ENCODE assay signal across 17 cellular contexts in the genomic region with DNA sequence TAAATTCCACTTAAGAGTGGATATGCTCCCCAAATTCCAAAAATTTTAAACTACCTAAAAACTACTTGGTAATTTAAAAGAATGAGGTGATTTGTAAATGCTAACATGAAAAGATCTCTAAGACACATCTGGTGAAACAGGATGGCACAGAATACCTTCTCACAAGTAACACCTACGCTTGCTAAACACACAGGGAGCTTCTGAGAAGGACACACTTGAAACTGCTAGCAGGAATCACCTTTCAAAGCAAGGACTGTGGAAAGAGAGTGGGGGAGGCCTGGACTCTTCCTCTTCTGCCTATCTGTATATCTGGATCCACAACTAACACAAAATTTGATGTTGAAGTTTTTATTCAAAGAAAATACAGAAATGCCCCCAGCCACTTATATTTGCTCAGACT. TPM values are rescaled to one million over a fixed set of nuclear protein-coding genes. Genes with fewer than 3 reads are reported as not detected.
DNase-seq lines count a peak whose midpoint lies in the region; ATAC-seq and TF ChIP-seq lines count a peak whose summit lies in the region.
"Had no signal": no experiment of that assay in that cellular context is flagged by ENCODE, and none has a peak within 500 bp of the region (broad histone marks: within the 10 kb centered on the region; RNA-seq: fewer than 3 reads in every experiment).

No MANE protein-coding gene starts in this region.

- peaks cover 0 to 61% (median 17%) of the 10 kb centered on the region in 11 experiments; a peak in 15 of 22 replicates for H3K36me3 ChIP-seq in BLaER1 treated with 17β-estradiol and CSF1 and Interleukin-3, amounts not matched to agents 10 nM and 100 nM
- H3K36me3 ChIP-seq in CD8-positive, alpha-beta T cell (ENCODE audit: insufficient read depth, low read length): no peaks in the 10 kb centered on the region
- H3K36me3 ChIP-seq in left lung (peaks cover 0 to 15% of the 10 kb centered on the region in 2 donors), upper lobe of left lung (peaks cover 0 to 3% (median 0%) of the 10 kb centered on the region in 4 donors)
- H3K36me3 ChIP-seq: ovary had no signal

- peak overlapping the region; percentile 91 to 99 (median 98) for H3K4me2 ChIP-seq in BLaER1 treated with 17β-estradiol and CSF1 and Interleukin-3, amounts not matched to agents 10 nM and 100 nM

- H4K20me1 ChIP-seq in BLaER1 treated with 17β-estradiol and CSF1 and Interleukin-3, amounts not matched to agents 10 nM and 100 nM: peaks cover 26 to 100% (median 90%) of the 10 kb centered on the region in 11 experiments; a peak in 21 of 22 replicates

- no peaks in the 10 kb centered on the region for H3K9me3 ChIP-seq in BLaER1 treated with 17β-estradiol and CSF1 and Interleukin-3, amounts not matched to agents 10 nM and 100 nM (replicated peaks in 1 of 11)
- no peaks in the 10 kb centered on the region for H3K9me3 ChIP-seq in CD8-positive, alpha-beta T cell (ENCODE audit: low read length)
- no peaks in the 10 kb centered on the region for H3K9me3 ChIP-seq in left lung
- H3K9me3 ChIP-seq in upper lobe of left lung: no peaks in the 10 kb centered on the region
- H3K9me3 ChIP-seq: esophagus squamous epithelium, heart right ventricle, ovary had no signal

- POLR2A ChIA-PET in CD8-positive, alpha-beta T cell (lab: Charles Lee): interaction anchor here (1.7 kb wide), 1 partner anchor 21 kb away, joined by 3 read pairs; no protein-coding TSS in a partner anchor

- peak overlapping the region; percentile 33 for H3K4me3 Mint-ChIP-seq in CD8-positive, alpha-beta T cell

- H3K27ac Mint-ChIP-seq in CD8-positive, alpha-beta T cell: peak overlapping the region; percentile 52

- peak overlapping the region in 10 of 11 experiments; percentile 0 to 53 (median 20); a peak in 10 of 22 replicates for H3K9ac ChIP-seq in BLaER1 treated with 17β-estradiol and CSF1 and Interleukin-3, amounts not matched to agents 10 nM and 100 nM

- H3K4me1 ChIP-seq in BLaER1 treated with 17β-estradiol and CSF1 and Interleukin-3, amounts not matched to agents 10 nM and 100 nM: peaks cover 100% of the 10 kb centered on the region in 10 experiments
- H3K4me1 ChIP-seq in CD8-positive, alpha-beta T cell (ENCODE audit: insufficient read depth, low read length): peaks cover 87% of the 10 kb centered on the region
- H3K4me1 ChIP-seq in left lung (peaks cover 5 to 93% of the 10 kb centered on the region in 2 donors), upper lobe of left lung (peaks cover 28 to 75% (median 43%) of the 10 kb centered on the region in 4 donors)

- no peak for TF ChIP-seq EP300 in upper lobe of left lung (IDR thresholded peaks at IDR 0.05)

- H3K4me3 ChIP-seq in BLaER1 treated with 17β-estradiol and CSF1 and Interleukin-3, amounts not matched to agents 10 nM and 100 nM: no peak overlapping the region
- H3K4me3 ChIP-seq in CD8-positive, alpha-beta T cell (ENCODE audit: low read depth, low read length): no peak overlapping the region
- H3K4me3 ChIP-seq in left lung (no peak overlapping the region), upper lobe of left lung (no peak overlapping the region)
- H3K4me3 ChIP-seq: esophagus squamous epithelium, heart right ventricle, K562, ovary had no signal

- ATAC-seq in CD8-positive, alpha-beta T cell: no peak
- peak; percentile 63 for ATAC-seq in left lung
- ATAC-seq in GM21528 (IDR thresholded peaks at IDR 0.05; ENCODE audit: low FRiP score, unreplicated experiment): no peak
- no peak for ATAC-seq in upper lobe of left lung (ENCODE audit: low FRiP score in 2 of 2)
- ATAC-seq in GM18502 (IDR thresholded peaks at IDR 0.05; ENCODE audit: poor library complexity, unreplicated experiment): no peak
- ATAC-seq: heart right ventricle, K562, SK-N-SH treated with all-trans-retinoic acid at 6 μM for 48 hours had no signal

- peaks cover 84% of the 10 kb centered on the region for H3K4me1 Mint-ChIP-seq in CD8-positive, alpha-beta T cell (ENCODE audit: low read depth)

- peak overlapping the region in 10 of 11 experiments; percentile 1 to 77 (median 70); a peak in 19 of 22 replicates for H3K27ac ChIP-seq in BLaER1 treated with 17β-estradiol and CSF1 and Interleukin-3, amounts not matched to agents 10 nM and 100 nM
- H3K27ac ChIP-seq in CD8-positive, alpha-beta T cell (ENCODE audit: low read depth, low read length): no peak overlapping the region
- no peak overlapping the region for H3K27ac ChIP-seq in left lung
- no peak overlapping the region for H3K27ac ChIP-seq in upper lobe of left lung
- H3K27ac ChIP-seq: heart right ventricle, ovary, WERI-Rb-1 had no signal

- no peak for TF ChIP-seq CTCF in CD8-positive, alpha-beta T cell (IDR thresholded peaks at IDR 0.05)
- TF ChIP-seq CTCF in left lung (IDR thresholded peaks at IDR 0.05) (no peak), upper lobe of left lung (IDR thresholded peaks at IDR 0.05) (no peak)

- no peak for DNase-seq in CD8-positive, alpha-beta T cell
- DNase-seq in RPMI8226 (peak; percentile 57), left lung (no peak), NCI-H1105 (lab: John Stamatoyannopoulos, UW) (no peak), upper lobe of left lung (no peak)
- DNase-seq: dermis blood vessel endothelial cell, esophagus squamous epithelium, heart right ventricle, kidney, NCI-H1417 treated with DMSO at 0.1 percent for 48 hours, ovary, WERI-Rb-1 had no signal

- CTCF ChIA-PET in CD8-positive, alpha-beta T cell (lab: Charles Lee): interaction anchor here (7.1 kb wide), 1 partner anchor 20 kb away, joined by 36 read pairs; no protein-coding TSS in a partner anchor

- no peaks in the 10 kb centered on the region for H3K27me3 ChIP-seq in BLaER1 treated with 17β-estradiol and CSF1 and Interleukin-3, amounts not matched to agents 10 nM and 100 nM
- no peaks in the 10 kb centered on the region for H3K27me3 ChIP-seq in CD8-positive, alpha-beta T cell (ENCODE audit: insufficient read depth, low read length)
- H3K27me3 ChIP-seq in left lung (no peaks in the 10 kb centered on the region), upper lobe of left lung (no peaks in the 10 kb centered on the region)
- H3K27me3 ChIP-seq: esophagus squamous epithelium, heart right ventricle, ovary had no signal

- no peaks in the 10 kb centered on the region for H3K9me3 Mint-ChIP-seq in CD8-positive, alpha-beta T cell

- no peak for TF ChIP-seq POLR2A in upper lobe of left lung (IDR thresholded peaks at IDR 0.05)

- peaks cover 48% of the 10 kb centered on the region for H3K36me3 Mint-ChIP-seq in CD8-positive, alpha-beta T cell

- WGBS in upper lobe of left lung, 2 donors: 75 to 83% methylated on average over 1 of the region's 1 CpG

- H3K27me3 Mint-ChIP-seq in CD8-positive, alpha-beta T cell (ENCODE audit: low read depth): no peaks in the 10 kb centered on the region

- intact Hi-C loops in CD8-positive, alpha-beta T cell (cut with DNase I, micrococcal nuclease): no loop called here
- intact Hi-C loops in left lung (cut with DNase I): no loop called here

RNA-seq across cellular contexts. Expression of gene CYTH1, which starts 52.4 kb away (rescaled TPM):
- 100 to 1,000 TPM; 475 to 490 TPM for total RNA-seq in CD8-positive, alpha-beta T cell
- total RNA-seq in left lung: 10 to 100 TPM; 65.1 to 96.1 TPM
- 100 to 1,000 TPM; 113 to 295 (median 121) TPM for total RNA-seq in upper lobe of left lung

Comparison
In these comparisons a context has a peak if more than half of its experiments do, and no peak if none do; other contexts are left out.
1. H3K27ac ChIP-seq: peak in BLaER1 treated with 17β-estradiol and CSF1 and Interleukin-3, amounts not matched to agents 10 nM and 100 nM (10 of 11); none in CD8-positive, alpha-beta T cell (single experiment), left lung (0 of 2) and upper lobe of left lung (0 of 4).